1 cellular context compared by ENCODE assay signal in genomic region chr11:65501530-65502273, GRCh38.
TF ChIP-seq lines count a peak whose summit lies in the region.

No MANE protein-coding gene starts in this region.

TF ChIP-seq in H1, 55 proteins besides CTCF, POLR2A, EP300 and RAD21:
- TF ChIP-seq SAP30 (IDR thresholded peaks at IDR 0.05; ENCODE audit: insufficient read depth, insufficient replicate concordance, low read length): peak; percentile 17
- no peak for TF ChIP-seq CEBPB (IDR thresholded peaks at IDR 0.05; ENCODE audit: low read depth, low read length)
- no peak for TF ChIP-seq CHD2 (IDR thresholded peaks at IDR 0.05; ENCODE audit: low read length)
- peak; percentile 87 for TF ChIP-seq TAF7 (optimal IDR thresholded peaks at IDR 0.05; ENCODE audit: borderline replicate concordance, low read depth, low read length)
- TF ChIP-seq RFX5 (IDR thresholded peaks at IDR 0.05; ENCODE audit: borderline replicate concordance, low read depth, low read length): no peak
- TF ChIP-seq TAF1 (IDR thresholded peaks at IDR 0.05; ENCODE audit: low read depth, low read length): peak; percentile 8; the same call in 1 of the 2 replicates
- no peak for TF ChIP-seq HDAC2 (IDR thresholded peaks at IDR 0.05; ENCODE audit: borderline replicate concordance in 1 of 2, low read depth in 2 of 2, low read length in 2 of 2)
- peak; percentile 84 for TF ChIP-seq SIRT6 (IDR thresholded peaks at IDR 0.05; ENCODE audit: low read length)
- peak; percentile 35; the same call in 1 of the 2 replicates for TF ChIP-seq SP1 (IDR thresholded peaks at IDR 0.05; ENCODE audit: low read depth, low read length)
- 0 out of 2 replicates have a peak, but pooled peaks have one; percentile 30 for TF ChIP-seq SP4 (IDR thresholded peaks at IDR 0.05; ENCODE audit: low read length)
- TF ChIP-seq RXRA (IDR thresholded peaks at IDR 0.05; ENCODE audit: insufficient read depth, low read depth, low read length): no peak
- TF ChIP-seq POLR2AphosphoS5 (IDR thresholded peaks at IDR 0.05; ENCODE audit: low read depth, low read length): peak; percentile 96
